In genomic region chr14:60204104-60204842, GRCh38 we compare ENCODE assay signal across 9 cellular contexts.
DNase-seq lines count a peak whose midpoint lies in the region; ATAC-seq and TF ChIP-seq lines count a peak whose summit lies in the region.
"Had no signal": no experiment of that assay in that cellular context is flagged by ENCODE, and none has a peak within 500 bp of the region (broad histone marks: within the 10 kb centered on the region; RNA-seq: fewer than 3 reads in every experiment).

No MANE protein-coding gene starts in this region.

- DNase-seq in SHP77 treated with DMSO at 0.1 percent for 48 hours (lab: John Stamatoyannopoulos, UW) = peak; percentile 38
- no peak for DNase-seq in activated effector memory CD4-positive, alpha-beta T cell treated with Interleukin-2 at 50 U/mL for 16 hours
- no peak for DNase-seq in activated T-cell treated with anti-CD3 and anti-CD28 coated beads for 4 hours
- no peak for DNase-seq in activated effector memory CD4-positive, alpha-beta T cell treated with anti-CD3 and anti-CD28 coated beads, Interleukin-2, amount 50 U/mL, for 16 hours
- DNase-seq in NCI-H2107 (lab: John Stamatoyannopoulos, UW) = no peak
- DNase-seq: activated CD4-positive, alpha-beta memory T cell treated with anti-CD3 and anti-CD28 coated beads for 36 hours had no signal

- no peak for TF ChIP-seq POLR2A in GM18505 (IDR thresholded peaks at IDR 0.05; ENCODE audit: borderline replicate concordance, extremely low read depth, insufficient read depth, insufficient read length)

- ATAC-seq in GM18505 (IDR thresholded peaks at IDR 0.05; ENCODE audit: unreplicated experiment) = peak; percentile 82
- peak; percentile 77 for ATAC-seq in GM21390 (IDR thresholded peaks at IDR 0.05; ENCODE audit: unreplicated experiment)
- peak; percentile 80 for ATAC-seq in HG03342 (IDR thresholded peaks at IDR 0.05; ENCODE audit: unreplicated experiment)
